13 cellular contexts compared by ENCODE assay signal in genomic region chr5:80230269-80230992, GRCh38. TPM values are rescaled to one million over a fixed set of nuclear protein-coding genes. Genes with fewer than 3 reads are reported as not detected.
A peak's percentile ranks its signal among the peaks of the same experiment; 100 is the strongest.
DNase-seq lines count a peak whose midpoint lies in the region; ATAC-seq and TF ChIP-seq lines count a peak whose summit lies in the region.
"Had no signal": no experiment of that assay in that cellular context is flagged by ENCODE, and none has a peak within 500 bp of the region (broad histone marks: within the 10 kb centered on the region; RNA-seq: fewer than 3 reads in every experiment).

No MANE protein-coding gene starts in this region.

- no peak for TF ChIP-seq POLR2A in transverse colon (IDR thresholded peaks at IDR 0.05)

- CTCF ChIA-PET in RWPE1 (lab: Yijun Ruan, JAX) = interaction anchor here (0.5 to 0.6 kb wide), 2 partner anchors 26 to 930 kb away, joined by 3 read pairs; no protein-coding TSS in a partner anchor

- peaks cover 38% of the 10 kb centered on the region for H3K4me1 Mint-ChIP-seq in T-helper 17 cell

- TF ChIP-seq EP300 in transverse colon (IDR thresholded peaks at IDR 0.05; ENCODE audit: low read depth) = no peak

- TF ChIP-seq CTCF in right atrium auricular region (IDR thresholded peaks at IDR 0.05) (no peak), transverse colon (IDR thresholded peaks at IDR 0.05) (no peak), RWPE1 (conservative IDR thresholded peaks at IDR 0.05; ENCODE audit: low read depth) (no peak)

- WGBS in transverse colon (ENCODE audit: low coverage in 1 of 2), 2 donors = 49 to 55% methylated on average over 7 of the region's 7 CpGs

- H3K4me1 ChIP-seq in right atrium auricular region (peaks cover 0 to 6% of the 10 kb centered on the region in 2 donors), transverse colon (peaks cover 11 to 85% (median 43%) of the 10 kb centered on the region in 4 donors)

- POLR2A ChIA-PET in RWPE1 (lab: Yijun Ruan, JAX; ENCODE audit: low non-redundant PET) = no interaction called here

- H3K36me3 Mint-ChIP-seq in T-helper 17 cell (ENCODE audit: low read depth) = peaks cover 4% of the 10 kb centered on the region

- H3K27ac ChIP-seq in right atrium auricular region (no peak overlapping the region), transverse colon (peak overlapping the region; percentile 51 to 77 (median 64)), RWPE1 (no peak overlapping the region)
- H3K27ac ChIP-seq: gastrocnemius medialis had no signal

- intact Hi-C loops in cardiac septum (cut with DNase I) = no loop called here
- intact Hi-C loops in left colon (cut with DNase I, micrococcal nuclease) = no loop called here
- intact Hi-C loops in transverse colon (cut with DNase I; ENCODE audit: low total_unique reads) = no loop called here

- in situ Hi-C loops in transverse colon (cut with MboI; ENCODE audit: low pct_ligation_motif_present in 1 of 4, low pct_unique_long_range_greater_than_20kb in 1 of 4, low sequenced_read_pairs in 3 of 4) = no loop called here

- no peaks in the 10 kb centered on the region for H3K27me3 Mint-ChIP-seq in T-helper 17 cell

- peak overlapping the region; percentile 78 for H3K4me3 Mint-ChIP-seq in T-helper 17 cell

- no peak overlapping the region for H3K4me3 ChIP-seq in right atrium auricular region
- no peak overlapping the region for H3K4me3 ChIP-seq in transverse colon
- H3K4me3 ChIP-seq: gastrocnemius medialis, prostate gland had no signal

- DNase-seq in cardiac septum (ENCODE audit: low spot score) (peak; percentile 43), right atrium auricular region (ENCODE audit: low spot score) (no peak), T-helper 17 cell (no peak), left colon (peak in 1 of 2 donors; percentile 29), transverse colon (no peak), RWPE1 (ENCODE audit: low spot score) (no peak)
- no peak for DNase-seq in stimulated activated CD8-positive, alpha-beta memory T cell treated with anti-CD3 and anti-CD28 coated beads, Interleukin-4, amount 100 ng/mL, for 48 hours
- DNase-seq: activated CD4-positive, alpha-beta T cell treated with anti-CD3 and anti-CD28 coated beads for 1 hour; DND-41; gastrocnemius medialis; NCI-H1092 had no signal

- H3K27me3 ChIP-seq in right atrium auricular region (no peaks in the 10 kb centered on the region), transverse colon (no peaks in the 10 kb centered on the region)
- H3K27me3 ChIP-seq: gastrocnemius medialis had no signal

- no peaks in the 10 kb centered on the region for H3K36me3 ChIP-seq in right atrium auricular region
- H3K36me3 ChIP-seq in transverse colon = no peaks in the 10 kb centered on the region
- H3K36me3 ChIP-seq: gastrocnemius medialis, prostate gland had no signal

- ATAC-seq in T-helper 17 cell = no peak
- peak; percentile 66 for ATAC-seq in left colon
- no peak for ATAC-seq in HG02938 (IDR thresholded peaks at IDR 0.05; ENCODE audit: unreplicated experiment)
- ATAC-seq: gastrocnemius medialis had no signal

- no peaks in the 10 kb centered on the region for H3K9me3 ChIP-seq in right atrium auricular region
- H3K9me3 ChIP-seq in T-helper 17 cell (ENCODE audit: control insufficient read depth, low read length, poor library complexity, severe bottlenecking) = no peaks in the 10 kb centered on the region
- H3K9me3 ChIP-seq in transverse colon = no peaks in the 10 kb centered on the region
- H3K9me3 ChIP-seq: gastrocnemius medialis, prostate gland had no signal

- H3K27ac Mint-ChIP-seq in T-helper 17 cell = peak overlapping the region; percentile 94

RNA-seq across cellular contexts. Expression of gene SERINC5, which starts 25.4 kb away (rescaled TPM):
- 20.9 TPM for total RNA-seq in cardiac septum
- total RNA-seq in right atrium auricular region = 10 to 100 TPM in 1 of 2 donors, 1 to 10 TPM in 1; 9.2 to 11.0 TPM
- 100 to 1,000 TPM; 118 to 119 TPM for total RNA-seq in T-helper 17 cell
- 100 to 1,000 TPM; 147 to 152 TPM for total RNA-seq in left colon
- 10 to 100 TPM; 40.6 to 90.4 (median 79.6) TPM for total RNA-seq in transverse colon

Comparison
In these comparisons a context has a peak if more than half of its experiments do, and no peak if none do; other contexts are left out.
1. H3K27ac ChIP-seq: peak in transverse colon (4 of 4); none in right atrium auricular region (0 of 2) and RWPE1 (single experiment).